In genomic region chr3:72847282-72847681, GRCh38 we compare ENCODE assay signal across 8 cellular contexts. TPM values are rescaled to one million over a fixed set of nuclear protein-coding genes. Genes with fewer than 3 reads are reported as not detected.
A peak's percentile ranks its signal among the peaks of the same experiment; 100 is the strongest.
DNase-seq lines count a peak whose midpoint lies in the region; ATAC-seq and TF ChIP-seq lines count a peak whose summit lies in the region.

No MANE protein-coding gene starts in this region.

- no peak for TF ChIP-seq POLR2A in esophagus squamous epithelium (IDR thresholded peaks at IDR 0.05)

- H3K27ac ChIP-seq in esophagus squamous epithelium (peak overlapping the region in 3 of 4 donors; percentile 81 to 87 (median 81)), rectal smooth muscle tissue (ENCODE audit: low read depth, low read length) (no peak overlapping the region)

- H3K9ac ChIP-seq in rectal smooth muscle tissue (ENCODE audit: low read length), result peak overlapping the region; percentile 35

- peaks cover 0 to 5% (median 0%) of the 10 kb centered on the region in 3 donors for H3K36me3 ChIP-seq in esophagus squamous epithelium
- no peaks in the 10 kb centered on the region for H3K36me3 ChIP-seq in rectal smooth muscle tissue (ENCODE audit: control insufficient read depth, insufficient read depth, low read length)

- peak; percentile 17 for DNase-seq in GM12865 (ENCODE audit: low read depth)
- DNase-seq in RKO (ENCODE audit: low spot score), result peak; percentile 28
- no peak for DNase-seq in esophagus squamous epithelium (lab: John Stamatoyannopoulos, UW)
- no peak for DNase-seq in activated gamma-delta T cell (lab: John Stamatoyannopoulos, UW)
- DNase-seq in medulla oblongata (ENCODE audit: extremely low spot score), result no peak
- no peak for DNase-seq in superior temporal gyrus (ENCODE audit: extremely low spot score)

- H3K4me1 ChIP-seq in esophagus squamous epithelium (peaks cover 12 to 35% (median 16%) of the 10 kb centered on the region in 3 donors), rectal smooth muscle tissue (ENCODE audit: control insufficient read depth, insufficient read depth, low read length) (peaks cover 5% of the 10 kb centered on the region)

- intact Hi-C loops in esophagus squamous epithelium (cut with DNase I), result loop anchor here (10.0 kb wide), 1 partner anchor 228 kb away; no protein-coding TSS in a partner anchor

- TF ChIP-seq CTCF in GM12865 (IDR thresholded peaks at IDR 0.05; ENCODE audit: insufficient read depth, low read depth, low read length, missing control alignments) (no peak), esophagus squamous epithelium (IDR thresholded peaks at IDR 0.05) (no peak)

- H3K27me3 ChIP-seq in esophagus squamous epithelium (no peaks in the 10 kb centered on the region), rectal smooth muscle tissue (ENCODE audit: control insufficient read depth, insufficient read depth, low read length) (no peaks in the 10 kb centered on the region)

- H3K4me3 ChIP-seq in GM12865 (ENCODE audit: low read depth, low read length) (peak overlapping the region; percentile 96), esophagus squamous epithelium (peak overlapping the region; percentile 64 to 81 (median 77)), rectal smooth muscle tissue (ENCODE audit: low read length) (peak overlapping the region; percentile 96)

- ATAC-seq in GM18861 (IDR thresholded peaks at IDR 0.05; ENCODE audit: unreplicated experiment), result no peak

- H3K9me3 ChIP-seq in esophagus squamous epithelium, result no peaks in the 10 kb centered on the region

- WGBS in esophagus squamous epithelium, 2 donors, result 5 to 7% methylated on average over 6 of the region's 6 CpGs

RNA-seq across cellular contexts. Expression of gene SHQ1, which starts 1.0 kb away (rescaled TPM):
- total RNA-seq in esophagus squamous epithelium, result 10 to 100 TPM in 3 of 4 donors, 1 to 10 TPM in 1; 6.7 to 13.4 (median 12.5) TPM

RNA-seq across cellular contexts. Expression of gene GXYLT2, which starts 40.6 kb away (rescaled TPM):
- 10 to 100 TPM in 1 of 4 donors, 1 to 10 TPM in 2, not detected in 1; 2.0 to 18.1 (median 3.1) TPM for total RNA-seq in esophagus squamous epithelium

Comparison
In these comparisons a context has a peak if more than half of its experiments do, and no peak if none do; other contexts are left out.
1. DNase-seq: peak in GM12865 (single experiment) and RKO (single experiment); none in esophagus squamous epithelium (single experiment), activated gamma-delta T cell (single experiment), medulla oblongata (single experiment) and superior temporal gyrus (single experiment).
2. Peak in every context shown above with its lines, with median percentiles within 50 percentile points of each other: H3K4me3 ChIP-seq.